13 cellular contexts compared by ENCODE assay signal in genomic region chr9:90805006-90805993, GRCh38. TPM values are rescaled to one million over a fixed set of nuclear protein-coding genes. Genes with fewer than 3 reads are reported as not detected.
DNase-seq lines count a peak whose midpoint lies in the region; ATAC-seq and TF ChIP-seq lines count a peak whose summit lies in the region.
"Had no signal": no experiment of that assay in that cellular context is flagged by ENCODE, and none has a peak within 500 bp of the region (broad histone marks: within the 10 kb centered on the region; RNA-seq: fewer than 3 reads in every experiment).

No MANE protein-coding gene starts in this region.

- peaks cover 80% of the 10 kb centered on the region for H3K36me3 ChIP-seq in DOHH2 (ENCODE audit: control insufficient read depth, low read length)
- peaks cover 53% of the 10 kb centered on the region for H3K36me3 ChIP-seq in OCI-LY3 (replicated peaks; ENCODE audit: low read depth, low read length)

- peak overlapping the region in 1 of 2 donors; percentile 93 for H3K27ac Mint-ChIP-seq in natural killer cell treated with Interleukin-12 subunit alpha and Interleukin-12 subunit beta and Interleukin-15 and Interleukin-18, amount 100 ng/mL, for 72 hours

- H3K27me3 ChIP-seq in DOHH2 (ENCODE audit: control insufficient read depth, low read length) (no peaks in the 10 kb centered on the region), OCI-LY3 (ENCODE audit: low read depth, low read length) (no peaks in the 10 kb centered on the region)

- no peak for TF ChIP-seq CTCF in DOHH2 (IDR thresholded peaks at IDR 0.05; ENCODE audit: low read depth, low read length, poor library complexity, severe bottlenecking)
- TF ChIP-seq CTCF in OCI-LY3 (IDR thresholded peaks at IDR 0.05; ENCODE audit: low read depth, low read length): no peak

- H3K79me2 ChIP-seq in DOHH2 (ENCODE audit: control insufficient read depth, low read length): peaks cover 95% of the 10 kb centered on the region
- H3K79me2 ChIP-seq in OCI-LY3 (ENCODE audit: low read length): peaks cover 97% of the 10 kb centered on the region

- no peak for ATAC-seq in natural killer cell treated with Interleukin-12 subunit alpha and Interleukin-12 subunit beta and Interleukin-15 and Interleukin-18, amount 100 ng/mL, for 72 hours
- ATAC-seq in HG02981 (IDR thresholded peaks at IDR 0.05; ENCODE audit: unreplicated experiment) (no peak), HG03139 (IDR thresholded peaks at IDR 0.05; ENCODE audit: unreplicated experiment) (no peak), HG03097 (IDR thresholded peaks at IDR 0.05; ENCODE audit: low FRiP score, unreplicated experiment) (no peak)
- ATAC-seq: left lobe of liver had no signal

- H3K4me2 ChIP-seq in DOHH2 (ENCODE audit: low read length) (peak overlapping the region; percentile 92), OCI-LY3 (ENCODE audit: low read length) (peak overlapping the region; percentile 99)

- H3K36me3 Mint-ChIP-seq in natural killer cell treated with Interleukin-12 subunit alpha and Interleukin-12 subunit beta and Interleukin-15 and Interleukin-18, amount 100 ng/mL, for 72 hours: peaks cover under 1% of the 10 kb centered on the region

- H3K9ac ChIP-seq in OCI-LY3 (ENCODE audit: low read length): peak overlapping the region; percentile 99

- no peaks in the 10 kb centered on the region for H3K9me2 ChIP-seq in DOHH2 (replicated peaks; ENCODE audit: control insufficient read depth, low read length)

- DNase-seq in NCI-H146 (lab: John Stamatoyannopoulos, UW): peak; percentile 77
- DNase-seq in natural killer cell treated with Interleukin-12 subunit alpha and Interleukin-12 subunit beta and Interleukin-15 and Interleukin-18, amount 100 ng/mL, for 72 hours (ENCODE audit: low spot score): no peak
- no peak for DNase-seq in HuH-7 (ENCODE audit: low spot score)
- DNase-seq: activated gamma-delta T cell, IMR-90 had no signal

- H3K4me3 ChIP-seq in DOHH2 (ENCODE audit: low read length): peak overlapping the region; percentile 93
- peak overlapping the region; percentile 86 for H3K4me3 ChIP-seq in OCI-LY3 (ENCODE audit: low read length)

- H4K20me1 ChIP-seq in DOHH2 (ENCODE audit: control insufficient read depth, insufficient read depth, low read depth, low read length) (no peaks in the 10 kb centered on the region), OCI-LY3 (ENCODE audit: insufficient read depth, low read length) (peaks cover 51% of the 10 kb centered on the region)

- peaks cover 32% of the 10 kb centered on the region for H3F3A ChIP-seq in DOHH2 (ENCODE audit: control insufficient read depth, insufficient read depth)

- H3K27ac ChIP-seq in DOHH2 (ENCODE audit: low read depth, low read length) (peak overlapping the region; percentile 93), OCI-LY3 (ENCODE audit: low read length) (peak overlapping the region; percentile 97)
- H3K27ac ChIP-seq: RWPE1 had no signal

- peak overlapping the region; percentile 87 for H3K4me3 Mint-ChIP-seq in natural killer cell treated with Interleukin-12 subunit alpha and Interleukin-12 subunit beta and Interleukin-15 and Interleukin-18, amount 100 ng/mL, for 72 hours

- no peaks in the 10 kb centered on the region for H3K27me3 Mint-ChIP-seq in natural killer cell treated with Interleukin-12 subunit alpha and Interleukin-12 subunit beta and Interleukin-15 and Interleukin-18, amount 100 ng/mL, for 72 hours

- no peaks in the 10 kb centered on the region for H3K9me3 Mint-ChIP-seq in natural killer cell treated with Interleukin-12 subunit alpha and Interleukin-12 subunit beta and Interleukin-15 and Interleukin-18, amount 100 ng/mL, for 72 hours

- H3K9me3 ChIP-seq in DOHH2 (ENCODE audit: control insufficient read depth, insufficient read depth, low read length) (no peaks in the 10 kb centered on the region), OCI-LY3 (ENCODE audit: insufficient read depth, low read length) (no peaks in the 10 kb centered on the region)

- H3K4me1 Mint-ChIP-seq in natural killer cell treated with Interleukin-12 subunit alpha and Interleukin-12 subunit beta and Interleukin-15 and Interleukin-18, amount 100 ng/mL, for 72 hours (ENCODE audit: low read depth in 2 of 2): peaks cover 61 to 65% of the 10 kb centered on the region in 2 donors

- no peak overlapping the region for H2AFZ ChIP-seq in OCI-LY3 (ENCODE audit: low read depth, low read length)

- H3K4me1 ChIP-seq in DOHH2 (ENCODE audit: control insufficient read depth, low read length) (peaks cover 77% of the 10 kb centered on the region), OCI-LY3 (ENCODE audit: low read length) (peaks cover 74% of the 10 kb centered on the region)

RNA-seq across cellular contexts. Expression of gene SYK, which starts 3.7 kb away (rescaled TPM):
- total RNA-seq in natural killer cell treated with Interleukin-12 subunit alpha and Interleukin-12 subunit beta and Interleukin-15 and Interleukin-18, amount 100 ng/mL, for 72 hours: 10 to 100 TPM; 25.8 to 53.0 TPM
- total RNA-seq: IMR-90, osteocyte had no signal
